ENCODE assay signal across 1 cellular context in genomic region chr12:57243521-57244305, GRCh38.
TF ChIP-seq lines count a peak whose summit lies in the region.

No MANE protein-coding gene starts in this region.

TF ChIP-seq in H1, 55 proteins besides CTCF, POLR2A, EP300 and RAD21:
- no peak for TF ChIP-seq NANOG (IDR thresholded peaks at IDR 0.05; ENCODE audit: insufficient read depth, low read depth, low read length, poor library complexity, severe bottlenecking)
- no peak for TF ChIP-seq SAP30 (IDR thresholded peaks at IDR 0.05; ENCODE audit: insufficient read depth, insufficient replicate concordance, low read length)
- no peak for TF ChIP-seq KDM5A (IDR thresholded peaks at IDR 0.05; ENCODE audit: low read length)
- TF ChIP-seq SP4 (IDR thresholded peaks at IDR 0.05; ENCODE audit: low read length): peak; percentile 54; the same call in 1 of the 2 replicates
- peak; percentile 87 for TF ChIP-seq CREB1 (IDR thresholded peaks at IDR 0.05)
- TF ChIP-seq SP1 (IDR thresholded peaks at IDR 0.05; ENCODE audit: low read depth, low read length): 0 out of 2 replicates have a peak, but pooled peaks have one; percentile 50
- TF ChIP-seq CHD2 (IDR thresholded peaks at IDR 0.05; ENCODE audit: low read length): no peak
- peak; percentile 24 for TF ChIP-seq TAF7 (optimal IDR thresholded peaks at IDR 0.05; ENCODE audit: borderline replicate concordance, low read depth, low read length)
- 0 out of 2 replicates have a peak, but pooled peaks have one; percentile 1 for TF ChIP-seq GTF2F1 (IDR thresholded peaks at IDR 0.05; ENCODE audit: borderline replicate concordance, low read depth, low read length)
- no peak for TF ChIP-seq SP2 (IDR thresholded peaks at IDR 0.05; ENCODE audit: low read length)
- TF ChIP-seq CHD1 (IDR thresholded peaks at IDR 0.05; ENCODE audit: low read depth, low read length): no peak
- no peak for TF ChIP-seq BRCA1 (IDR thresholded peaks at IDR 0.05; ENCODE audit: low read depth, low read length)
- no peak for TF ChIP-seq CTBP2 (IDR thresholded peaks at IDR 0.05; ENCODE audit: borderline replicate concordance, insufficient read depth, insufficient read length, low read length)
- TF ChIP-seq TEAD4 (IDR thresholded peaks at IDR 0.05; ENCODE audit: low read depth, low read length): no peak
- peak; percentile 9; the same call in 1 of the 2 replicates for TF ChIP-seq EGR1 (IDR thresholded peaks at IDR 0.05; ENCODE audit: borderline replicate concordance, low read depth, low read length)
- no peak for TF ChIP-seq SRF (IDR thresholded peaks at IDR 0.05; ENCODE audit: low read depth, low read length)
- no peak for TF ChIP-seq JUN (IDR thresholded peaks at IDR 0.05; ENCODE audit: low read depth, low read length)
- no peak for TF ChIP-seq POU5F1 (IDR thresholded peaks at IDR 0.05; ENCODE audit: low read depth, low read length)
